Comparison of ENCODE assay signal across 22 cellular contexts in the genomic region with DNA sequence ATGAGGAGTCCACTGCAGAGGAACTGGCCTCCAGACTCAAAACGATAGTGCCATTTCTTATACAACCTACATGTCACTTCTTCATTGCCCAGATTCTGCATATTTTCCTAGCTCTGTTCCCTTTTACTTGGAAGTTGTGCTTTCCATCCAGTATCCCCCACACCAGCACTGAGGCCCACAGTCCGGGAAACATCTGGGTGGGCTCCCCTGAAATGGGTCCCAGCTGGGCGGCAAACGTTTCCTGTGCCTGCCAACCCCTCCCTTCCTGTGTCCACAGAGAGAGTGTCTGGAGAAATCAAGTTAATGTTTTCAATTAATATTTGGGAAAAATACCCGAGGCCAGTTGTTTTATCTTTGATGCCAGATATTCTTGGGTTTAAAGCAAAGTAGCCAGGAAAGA.
"Had no signal": no experiment of that assay in that cellular context is flagged by ENCODE, and none has a peak within 500 bp of the region (broad histone marks: within the 10 kb centered on the region; RNA-seq: fewer than 3 reads in every experiment).

No MANE protein-coding gene starts in this region.

- H3K4me1 Mint-ChIP-seq: memory B cell had no signal

- H3K4me3 ChIP-seq: coronary artery, dorsolateral prefrontal cortex, gastrocnemius medialis, heart right ventricle, lower lobe of right lung, ovary, right atrium auricular region, sigmoid colon, thyroid gland had no signal

- H3K4me1 ChIP-seq: gastrocnemius medialis, right atrium auricular region, sigmoid colon had no signal

- DNase-seq: dorsolateral prefrontal cortex; effector CD8-positive, alpha-beta T cell; gastrocnemius medialis; heart right ventricle; hypothalamus; kidney glomerular epithelial cell; lower lobe of right lung; midbrain; nucleus accumbens; ovary; sigmoid colon; small intestine; stimulated activated CD4-positive, alpha-beta T cell treated with anti-CD3 and anti-CD28 coated beads, Interleukin-12 subunit alpha, Interleukin-12 subunit beta, amount 100 ng/mL, for 4 hours; stimulated activated CD4-positive, alpha-beta T cell treated with anti-CD3 and anti-CD28 coated beads, Interleukin-2, amount 100 ng/mL, for 48 hours; stimulated activated naive CD4-positive, alpha-beta T cell treated with Interleukin-2 at 50 U/mL for 16 hours; thyroid gland had no signal

- ATAC-seq: gastrocnemius medialis, left lobe of liver, lower lobe of right lung had no signal

- H3K27ac ChIP-seq: coronary artery, dorsolateral prefrontal cortex, gastrocnemius medialis, heart right ventricle, lower lobe of right lung, ovary, right atrium auricular region, sigmoid colon, thyroid gland had no signal

- H3K9me3 Mint-ChIP-seq: memory B cell had no signal

- H3K27me3 ChIP-seq: dorsolateral prefrontal cortex, gastrocnemius medialis, heart right ventricle, ovary, right atrium auricular region, thyroid gland had no signal

- H3K27me3 Mint-ChIP-seq: type B pancreatic cell had no signal

- H3K27ac Mint-ChIP-seq: memory B cell, type B pancreatic cell had no signal

- H3K4me3 Mint-ChIP-seq: memory B cell, nephron, type B pancreatic cell had no signal

- H3K36me3 Mint-ChIP-seq: memory B cell, type B pancreatic cell had no signal

- H3K36me3 ChIP-seq: gastrocnemius medialis, heart right ventricle, lower lobe of right lung, ovary, right atrium auricular region, sigmoid colon, thyroid gland had no signal

- H3K9me3 ChIP-seq: lower lobe of right lung, ovary, sigmoid colon, thyroid gland had no signal
